1 cellular context compared by ENCODE assay signal in the genomic region with DNA sequence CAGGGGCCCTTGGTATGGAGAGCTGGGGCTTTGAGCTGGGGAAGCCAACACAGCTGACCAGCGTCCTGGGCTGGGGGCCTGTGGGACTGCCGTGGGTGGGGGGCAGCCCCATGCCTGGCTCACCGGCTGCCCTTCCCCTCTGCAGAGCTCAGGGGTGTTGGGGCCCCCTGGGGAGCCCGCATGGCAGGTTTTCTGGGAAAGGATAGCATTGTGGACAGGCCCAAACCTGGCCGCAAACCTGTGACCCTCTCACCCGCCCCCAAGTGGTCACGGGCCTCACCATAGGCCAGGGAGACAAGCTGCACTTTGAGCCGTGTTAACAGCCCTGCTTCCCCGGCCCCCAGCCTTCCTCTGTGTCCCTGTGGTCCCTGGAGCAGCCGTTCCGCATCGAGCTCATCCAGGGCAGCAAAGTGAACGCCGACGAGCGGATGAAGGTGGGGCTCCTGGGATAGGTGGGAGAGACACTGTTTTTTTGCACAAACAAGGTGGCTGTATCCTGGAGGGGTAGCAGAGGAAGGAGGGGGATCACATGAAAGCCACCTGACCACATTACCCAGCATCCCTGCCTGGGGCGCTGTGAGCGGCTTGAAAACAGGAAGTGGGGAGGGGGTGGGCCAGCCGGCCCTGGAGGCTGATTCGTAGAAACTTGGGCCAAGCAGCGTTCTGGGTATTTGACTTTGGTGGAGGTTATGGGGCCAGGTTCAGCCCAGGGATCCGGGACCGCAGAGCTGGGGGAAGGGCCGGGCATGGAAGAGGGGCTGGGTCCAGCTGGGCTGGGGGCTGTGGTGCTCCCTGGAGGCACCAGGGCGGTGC.
TF ChIP-seq lines count a peak whose summit lies in the region.

No MANE protein-coding gene starts in this region.

TF ChIP-seq in HepG2, 621 proteins besides CTCF, POLR2A, EP300 and RAD21 (continued from another document and continues in another):
- no peak for TF ChIP-seq HNF1A (IDR thresholded peaks at IDR 0.05; ENCODE audit: low read depth)
- TF ChIP-seq HNF1A (CRISPR knock-in tag; IDR thresholded peaks at IDR 0.05; ENCODE audit: borderline replicate concordance): peak; percentile 77; the same call in 1 of the 2 replicates
- TF ChIP-seq CBX1 (IDR thresholded peaks at IDR 0.05; ENCODE audit: low read depth): peak; percentile 20
- TF ChIP-seq ZNF207 (IDR thresholded peaks at IDR 0.05; ENCODE audit: borderline replicate concordance): no peak
- TF ChIP-seq ZNF83 (CRISPR knock-in tag; IDR thresholded peaks at IDR 0.05; ENCODE audit: borderline replicate concordance): no peak
- peak; percentile 79; the same call in 1 of the 2 replicates for TF ChIP-seq ZNF772 (CRISPR knock-in tag; IDR thresholded peaks at IDR 0.05)
- TF ChIP-seq HNRNPL (IDR thresholded peaks at IDR 0.05; ENCODE audit: low read depth, low read length): 0 out of 2 replicates have a peak, but pooled peaks have one; percentile 38
- TF ChIP-seq, protein P1, sequence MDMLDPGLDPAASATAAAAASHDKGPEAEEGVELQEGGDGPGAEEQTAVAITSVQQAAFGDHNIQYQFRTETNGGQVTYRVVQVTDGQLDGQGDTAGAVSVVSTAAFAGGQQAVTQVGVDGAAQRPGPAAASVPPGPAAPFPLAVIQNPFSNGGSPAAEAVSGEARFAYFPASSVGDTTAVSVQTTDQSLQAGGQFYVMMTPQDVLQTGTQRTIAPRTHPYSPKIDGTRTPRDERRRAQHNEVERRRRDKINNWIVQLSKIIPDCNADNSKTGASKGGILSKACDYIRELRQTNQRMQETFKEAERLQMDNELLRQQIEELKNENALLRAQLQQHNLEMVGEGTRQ (IDR thresholded peaks at IDR 0.05; ENCODE audit: low read depth, low read length): peak; percentile 60; the same call in 1 of the 2 replicates
- TF ChIP-seq, protein P1 (CRISPR knock-in tag; IDR thresholded peaks at IDR 0.05; ENCODE audit: borderline replicate concordance): peak; percentile 92
- no peak for TF ChIP-seq SOX6 (IDR thresholded peaks at IDR 0.05)
- TF ChIP-seq SOX6 (CRISPR knock-in tag; IDR thresholded peaks at IDR 0.05): peak; percentile 77
- no peak for TF ChIP-seq ZNF382 (CRISPR knock-in tag; IDR thresholded peaks at IDR 0.05; ENCODE audit: borderline replicate concordance)
- no peak for TF ChIP-seq KLF12 (CRISPR knock-in tag; IDR thresholded peaks at IDR 0.05; ENCODE audit: borderline replicate concordance)
- peak; percentile 85 for TF ChIP-seq MEF2D (CRISPR knock-in tag; IDR thresholded peaks at IDR 0.05)
- TF ChIP-seq ZBTB1 (CRISPR knock-in tag; IDR thresholded peaks at IDR 0.05; ENCODE audit: borderline replicate concordance): no peak
- no peak for TF ChIP-seq ZNF335 (CRISPR knock-in tag; IDR thresholded peaks at IDR 0.05)
- TF ChIP-seq NR3C1 (CRISPR knock-in tag; IDR thresholded peaks at IDR 0.05): no peak
- TF ChIP-seq ZNF512B (CRISPR knock-in tag; IDR thresholded peaks at IDR 0.05; ENCODE audit: borderline replicate concordance): no peak
- TF ChIP-seq, protein P2, sequence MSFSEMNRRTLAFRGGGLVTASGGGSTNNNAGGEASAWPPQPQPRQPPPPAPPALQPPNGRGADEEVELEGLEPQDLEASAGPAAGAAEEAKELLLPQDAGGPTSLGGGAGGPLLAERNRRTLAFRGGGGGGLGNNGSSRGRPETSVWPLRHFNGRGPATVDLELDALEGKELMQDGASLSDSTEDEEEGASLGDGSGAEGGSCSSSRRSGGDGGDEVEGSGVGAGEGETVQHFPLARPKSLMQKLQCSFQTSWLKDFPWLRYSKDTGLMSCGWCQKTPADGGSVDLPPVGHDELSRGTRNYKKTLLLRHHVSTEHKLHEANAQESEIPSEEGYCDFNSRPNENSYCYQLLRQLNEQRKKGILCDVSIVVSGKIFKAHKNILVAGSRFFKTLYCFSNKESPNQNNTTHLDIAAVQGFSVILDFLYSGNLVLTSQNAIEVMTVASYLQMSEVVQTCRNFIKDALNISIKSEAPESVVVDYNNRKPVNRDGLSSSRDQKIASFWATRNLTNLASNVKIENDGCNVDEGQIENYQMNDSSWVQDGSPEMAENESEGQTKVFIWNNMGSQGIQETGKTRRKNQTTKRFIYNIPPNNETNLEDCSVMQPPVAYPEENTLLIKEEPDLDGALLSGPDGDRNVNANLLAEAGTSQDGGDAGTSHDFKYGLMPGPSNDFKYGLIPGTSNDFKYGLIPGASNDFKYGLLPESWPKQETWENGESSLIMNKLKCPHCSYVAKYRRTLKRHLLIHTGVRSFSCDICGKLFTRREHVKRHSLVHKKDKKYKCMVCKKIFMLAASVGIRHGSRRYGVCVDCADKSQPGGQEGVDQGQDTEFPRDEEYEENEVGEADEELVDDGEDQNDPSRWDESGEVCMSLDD (CRISPR knock-in tag; IDR thresholded peaks at IDR 0.05; ENCODE audit: borderline replicate concordance): 0 out of 2 replicates have a peak, but pooled peaks have one; percentile 22
- no peak for TF ChIP-seq ZFP62 (CRISPR knock-in tag; IDR thresholded peaks at IDR 0.05)
- TF ChIP-seq ZNF224 (CRISPR knock-in tag; IDR thresholded peaks at IDR 0.05): no peak; the same call in 1 of the 2 replicates
- peak; percentile 31; the same call in 1 of the 2 replicates for TF ChIP-seq ZNF607 (CRISPR knock-in tag; IDR thresholded peaks at IDR 0.05; ENCODE audit: borderline replicate concordance)
- TF ChIP-seq RORA (CRISPR knock-in tag; IDR thresholded peaks at IDR 0.05): no peak
- peak; percentile 88; the same call in 1 of the 2 replicates for TF ChIP-seq SNAI1 (CRISPR knock-in tag; IDR thresholded peaks at IDR 0.05; ENCODE audit: borderline replicate concordance)
- TF ChIP-seq ZNF800 (CRISPR knock-in tag; IDR thresholded peaks at IDR 0.05): 0 out of 2 replicates have a peak, but pooled peaks have one; percentile 53
- no peak; the same call in none of the 2 replicates for TF ChIP-seq ZBTB38 (CRISPR knock-in tag; IDR thresholded peaks at IDR 0.05)
- TF ChIP-seq, protein P3, sequence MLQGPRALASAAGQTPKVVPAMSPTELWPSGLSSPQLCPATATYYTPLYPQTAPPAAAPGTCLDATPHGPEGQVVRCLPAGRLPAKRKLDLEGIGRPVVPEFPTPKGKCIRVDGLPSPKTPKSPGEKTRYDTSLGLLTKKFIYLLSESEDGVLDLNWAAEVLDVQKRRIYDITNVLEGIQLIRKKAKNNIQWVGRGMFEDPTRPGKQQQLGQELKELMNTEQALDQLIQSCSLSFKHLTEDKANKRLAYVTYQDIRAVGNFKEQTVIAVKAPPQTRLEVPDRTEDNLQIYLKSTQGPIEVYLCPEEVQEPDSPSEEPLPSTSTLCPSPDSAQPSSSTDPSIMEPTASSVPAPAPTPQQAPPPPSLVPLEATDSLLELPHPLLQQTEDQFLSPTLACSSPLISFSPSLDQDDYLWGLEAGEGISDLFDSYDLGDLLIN (CRISPR knock-in tag; IDR thresholded peaks at IDR 0.05; ENCODE audit: borderline replicate concordance): no peak
- TF ChIP-seq ZNF761 (CRISPR knock-in tag; conservative IDR thresholded peaks at IDR 0.05): peak; percentile 97
- no peak; the same call in 1 of the 2 replicates for TF ChIP-seq ZSCAN22 (CRISPR knock-in tag; IDR thresholded peaks at IDR 0.05)
- peak; percentile 51 for TF ChIP-seq HNF4G (IDR thresholded peaks at IDR 0.05; ENCODE audit: borderline replicate concordance, low read depth, low read length)
- peak; percentile 28; the same call in 1 of the 2 replicates for TF ChIP-seq HNF4G (CRISPR knock-in tag; IDR thresholded peaks at IDR 0.05; ENCODE audit: borderline replicate concordance, low read depth)
- TF ChIP-seq, protein P4, sequence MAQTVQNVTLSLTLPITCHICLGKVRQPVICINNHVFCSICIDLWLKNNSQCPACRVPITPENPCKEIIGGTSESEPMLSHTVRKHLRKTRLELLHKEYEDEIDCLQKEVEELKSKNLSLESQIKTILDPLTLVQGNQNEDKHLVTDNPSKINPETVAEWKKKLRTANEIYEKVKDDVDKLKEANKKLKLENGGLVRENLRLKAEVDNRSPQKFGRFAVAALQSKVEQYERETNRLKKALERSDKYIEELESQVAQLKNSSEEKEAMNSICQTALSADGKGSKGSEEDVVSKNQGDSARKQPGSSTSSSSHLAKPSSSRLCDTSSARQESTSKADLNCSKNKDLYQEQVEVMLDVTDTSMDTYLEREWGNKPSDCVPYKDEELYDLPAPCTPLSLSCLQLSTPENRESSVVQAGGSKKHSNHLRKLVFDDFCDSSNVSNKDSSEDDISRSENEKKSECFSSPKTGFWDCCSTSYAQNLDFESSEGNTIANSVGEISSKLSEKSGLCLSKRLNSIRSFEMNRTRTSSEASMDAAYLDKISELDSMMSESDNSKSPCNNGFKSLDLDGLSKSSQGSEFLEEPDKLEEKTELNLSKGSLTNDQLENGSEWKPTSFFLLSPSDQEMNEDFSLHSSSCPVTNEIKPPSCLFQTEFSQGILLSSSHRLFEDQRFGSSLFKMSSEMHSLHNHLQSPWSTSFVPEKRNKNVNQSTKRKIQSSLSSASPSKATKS (CRISPR knock-in tag; IDR thresholded peaks at IDR 0.05): no peak
- peak; percentile 32; the same call in 1 of the 2 replicates for TF ChIP-seq ZFP37 (CRISPR knock-in tag; IDR thresholded peaks at IDR 0.05; ENCODE audit: borderline replicate concordance)
- TF ChIP-seq GFI1 (CRISPR knock-in tag; IDR thresholded peaks at IDR 0.05; ENCODE audit: borderline replicate concordance): no peak
- peak; percentile 96 for TF ChIP-seq PHF21A (CRISPR knock-in tag; IDR thresholded peaks at IDR 0.05)
- TF ChIP-seq SP2 (CRISPR knock-in tag; IDR thresholded peaks at IDR 0.05): peak; percentile 1; the same call in 1 of the 2 replicates
- 0 out of 2 replicates have a peak, but pooled peaks have one; percentile 21 for TF ChIP-seq ZNF567 (CRISPR knock-in tag; IDR thresholded peaks at IDR 0.05; ENCODE audit: borderline replicate concordance)
- peak; percentile 86; the same call in 1 of the 2 replicates for TF ChIP-seq NFKB2 (CRISPR knock-in tag; IDR thresholded peaks at IDR 0.05; ENCODE audit: borderline replicate concordance)
